ENCODE assay signal across 20 cellular contexts in the genomic region with DNA sequence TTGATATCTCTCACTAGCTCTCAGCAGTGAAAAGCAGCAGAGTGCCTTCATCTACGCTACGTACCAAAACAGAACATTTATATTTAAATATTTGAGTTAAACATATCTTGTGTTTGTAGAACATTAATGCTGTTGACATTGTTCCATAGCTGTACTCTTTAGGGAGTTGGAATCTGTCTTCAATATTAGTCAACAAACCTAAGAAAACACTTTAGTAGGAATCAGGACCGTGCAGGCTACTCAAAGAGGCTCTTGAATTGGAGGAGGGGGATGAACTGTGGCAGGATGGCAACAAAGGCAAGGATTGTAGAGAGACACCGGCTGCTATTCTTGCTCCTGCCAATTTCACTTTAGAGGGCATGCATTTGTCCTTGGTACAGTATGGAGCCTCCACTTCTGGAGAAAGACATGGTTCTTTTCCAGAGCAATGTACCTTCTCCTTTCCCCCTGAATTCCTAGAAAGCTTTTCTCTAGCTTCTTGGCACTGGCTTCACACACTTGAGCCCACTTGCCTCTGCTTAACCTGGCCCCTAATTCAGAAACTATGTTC.
"Had no signal": no experiment of that assay in that cellular context is flagged by ENCODE, and none has a peak within 500 bp of the region (broad histone marks: within the 10 kb centered on the region; RNA-seq: fewer than 3 reads in every experiment).

No MANE protein-coding gene starts in this region.

- H3K27ac Mint-ChIP-seq: activated T-cell treated with anti-CD3 and anti-CD28 coated beads, Interleukin-2, amount 50 U/mL, for 72 hours; natural killer cell treated with Interleukin-12 subunit alpha and Interleukin-12 subunit beta and Interleukin-15 and Interleukin-18, amount 100 ng/mL, for 72 hours had no signal

- H3K36me3 ChIP-seq: brain microvascular endothelial cell, tibial artery, WERI-Rb-1 had no signal

- H3K27me3 ChIP-seq: brain microvascular endothelial cell, tibial artery had no signal

- H3K9me3 ChIP-seq: tibial artery had no signal

- H3K4me3 ChIP-seq: lung, tibial artery had no signal

- DNase-seq: activated CD4-positive, alpha-beta T cell treated with anti-CD3 and anti-CD28 coated beads for 1 hour; activated CD8-positive, alpha-beta memory T cell treated with anti-CD3 and anti-CD28 coated beads for 24 hours; activated CD8-positive, alpha-beta memory T cell treated with anti-CD3 and anti-CD28 coated beads, Interleukin-2, amount 50 U/mL, for 48 hours; activated effector memory CD4-positive, alpha-beta T cell treated with anti-CD3 and anti-CD28 coated beads, Interleukin-2, amount 50 U/mL, for 16 hours; activated naive CD4-positive, alpha-beta T cell treated with anti-CD3 and anti-CD28 coated beads, Interleukin-2, amount 50 U/mL, for 16 hours; activated T-cell treated with anti-CD3 and anti-CD28 coated beads, Interleukin-2, amount 50 U/mL, for 72 hours; aorta; brain microvascular endothelial cell; cortex of kidney; occipital lobe; posterior cingulate gyrus; stimulated activated CD4-positive, alpha-beta T cell treated with anti-CD3 and anti-CD28 coated beads, Interleukin-2, amount 100 ng/mL, for 24 hours; stimulated activated naive CD8-positive, alpha-beta T cell treated with anti-CD3 and anti-CD28 coated beads, Interleukin-15, Interleukin-2, amounts not matched to agents 100 U/mL and 50 U/mL, for 24 hours; substantia nigra; T-helper 2 cell; tibial artery; WERI-Rb-1 had no signal

- H3K9me3 Mint-ChIP-seq: natural killer cell treated with Interleukin-12 subunit alpha and Interleukin-12 subunit beta and Interleukin-15 and Interleukin-18, amount 100 ng/mL, for 72 hours had no signal

- H3K27ac ChIP-seq: brain microvascular endothelial cell, tibial artery, WERI-Rb-1 had no signal

- ATAC-seq: activated T-cell treated with anti-CD3 and anti-CD28 coated beads, Interleukin-2, amount 50 U/mL, for 72 hours; esophagus mucosa; stimulated activated naive CD8-positive, alpha-beta T cell treated with anti-CD3 and anti-CD28 coated beads, Interleukin-15, Interleukin-2, amounts not matched to agents 100 U/mL and 50 U/mL, for 24 hours had no signal

- H3K36me3 Mint-ChIP-seq: natural killer cell treated with Interleukin-12 subunit alpha and Interleukin-12 subunit beta and Interleukin-15 and Interleukin-18, amount 100 ng/mL, for 72 hours had no signal

- H3K4me3 Mint-ChIP-seq: activated T-cell treated with anti-CD3 and anti-CD28 coated beads, Interleukin-2, amount 50 U/mL, for 72 hours; natural killer cell treated with Interleukin-12 subunit alpha and Interleukin-12 subunit beta and Interleukin-15 and Interleukin-18, amount 100 ng/mL, for 72 hours had no signal
